8 cellular contexts compared by ENCODE assay signal in genomic region chr1:146934484-146935223, GRCh38. TPM values are rescaled to one million over a fixed set of nuclear protein-coding genes. Genes with fewer than 3 reads are reported as not detected.
DNase-seq lines count a peak whose midpoint lies in the region; ATAC-seq and TF ChIP-seq lines count a peak whose summit lies in the region.
"Not testable (repeated sequence)": the region's sequence is repeated elsewhere in the genome, so short reads cannot be mapped to it uniquely, and the experiment has no call there.

No MANE protein-coding gene starts in this region.

- not testable (repeated sequence) for H3K9me3 Mint-ChIP-seq in CD8-positive, alpha-beta T cell; activated CD4-positive, alpha-beta T cell treated with anti-CD3 and anti-CD28 coated beads, Interleukin-2, amount 10 ng/mL, durations not matched to agents 7 days and 5 days

- peak overlapping the region; percentile 0 for H3K4me3 Mint-ChIP-seq in CD8-positive, alpha-beta T cell
- H3K4me3 Mint-ChIP-seq in activated CD4-positive, alpha-beta T cell treated with anti-CD3 and anti-CD28 coated beads, Interleukin-2, amount 10 ng/mL, durations not matched to agents 7 days and 5 days, result peak overlapping the region; percentile 5

- not testable (repeated sequence) for H3K4me1 Mint-ChIP-seq in CD8-positive, alpha-beta T cell (ENCODE audit: low read depth)
- peaks cover 17% of the 10 kb centered on the region for H3K4me1 Mint-ChIP-seq in activated CD4-positive, alpha-beta T cell treated with anti-CD3 and anti-CD28 coated beads, Interleukin-2, amount 10 ng/mL, durations not matched to agents 7 days and 5 days

- CTCF ChIA-PET in CD8-positive, alpha-beta T cell (lab: Charles Lee); activated CD4-positive, alpha-beta T cell treated with anti-CD3 and anti-CD28 coated beads, Interleukin-2, amount 10 ng/mL, durations not matched to agents 7 days and 5 days (lab: Charles Lee): not testable (repeated sequence)

- H3K27me3 ChIP-seq in CD8-positive, alpha-beta T cell (ENCODE audit: insufficient read depth, low read length), result not testable (repeated sequence)

- intact Hi-C loops in CD8-positive, alpha-beta T cell (cut with DNase I, micrococcal nuclease), result loop anchor here in 1 of 2 experiments (5.0 to 10.0 kb wide), 2 partner anchors 240 to 308 kb away; partner anchors contain the start of genes CHD1L and PRKAB2

- not testable (repeated sequence) for H3K4me3 ChIP-seq in CD8-positive, alpha-beta T cell (ENCODE audit: low read depth, low read length)

- TF ChIP-seq CTCF in CD8-positive, alpha-beta T cell (IDR thresholded peaks at IDR 0.05), result not testable (repeated sequence)

- DNase-seq in CD8-positive, alpha-beta T cell; activated CD4-positive, alpha-beta T cell treated with anti-CD3 and anti-CD28 coated beads, Interleukin-2, amount 10 ng/mL, durations not matched to agents 7 days and 5 days: not testable (repeated sequence)
- peak; percentile 60 for DNase-seq in MV-4-11 (lab: John Stamatoyannopoulos, UW)
- DNase-seq in left kidney (ENCODE audit: low read depth, low spot score), result peak; percentile 19

- not testable (repeated sequence) for H3K27me3 Mint-ChIP-seq in CD8-positive, alpha-beta T cell (ENCODE audit: low read depth); activated CD4-positive, alpha-beta T cell treated with anti-CD3 and anti-CD28 coated beads, Interleukin-2, amount 10 ng/mL, durations not matched to agents 7 days and 5 days

- ATAC-seq in CD8-positive, alpha-beta T cell, result not testable (repeated sequence)
- ATAC-seq in GM18868 (IDR thresholded peaks at IDR 0.05; ENCODE audit: unreplicated experiment), result peak; percentile 40
- ATAC-seq in GM21423 (IDR thresholded peaks at IDR 0.05; ENCODE audit: unreplicated experiment), result peak; percentile 34
- peak; percentile 23 for ATAC-seq in HG02759 (IDR thresholded peaks at IDR 0.05; ENCODE audit: unreplicated experiment)
- peak; percentile 51 for ATAC-seq in HG03135 (IDR thresholded peaks at IDR 0.05; ENCODE audit: unreplicated experiment)

- H3K9me3 ChIP-seq in CD8-positive, alpha-beta T cell (ENCODE audit: low read length), result not testable (repeated sequence)

- not testable (repeated sequence) for H3K27ac Mint-ChIP-seq in CD8-positive, alpha-beta T cell; activated CD4-positive, alpha-beta T cell treated with anti-CD3 and anti-CD28 coated beads, Interleukin-2, amount 10 ng/mL, durations not matched to agents 7 days and 5 days

- H3K4me1 ChIP-seq in CD8-positive, alpha-beta T cell (ENCODE audit: insufficient read depth, low read length), result not testable (repeated sequence)

- POLR2A ChIA-PET in CD8-positive, alpha-beta T cell (lab: Charles Lee); activated CD4-positive, alpha-beta T cell treated with anti-CD3 and anti-CD28 coated beads, Interleukin-2, amount 10 ng/mL, durations not matched to agents 7 days and 5 days (lab: Charles Lee): not testable (repeated sequence)

- not testable (repeated sequence) for H3K36me3 Mint-ChIP-seq in CD8-positive, alpha-beta T cell; activated CD4-positive, alpha-beta T cell treated with anti-CD3 and anti-CD28 coated beads, Interleukin-2, amount 10 ng/mL, durations not matched to agents 7 days and 5 days (ENCODE audit: low read depth)

- not testable (repeated sequence) for H3K36me3 ChIP-seq in CD8-positive, alpha-beta T cell (ENCODE audit: insufficient read depth, low read length)

- not testable (repeated sequence) for H3K27ac ChIP-seq in CD8-positive, alpha-beta T cell (ENCODE audit: low read depth, low read length)

RNA-seq across cellular contexts. Expression of gene NBPF12, which starts 3.5 kb away (rescaled TPM):
- 10 to 100 TPM; 15.7 to 16.2 TPM for total RNA-seq in CD8-positive, alpha-beta T cell
- total RNA-seq in activated CD4-positive, alpha-beta T cell treated with anti-CD3 and anti-CD28 coated beads, Interleukin-2, amount 10 ng/mL, durations not matched to agents 7 days and 5 days, result 10 to 100 TPM; 18.0 to 19.0 TPM
